Comparison of ENCODE assay signal across 22 cellular contexts in the genomic region with DNA sequence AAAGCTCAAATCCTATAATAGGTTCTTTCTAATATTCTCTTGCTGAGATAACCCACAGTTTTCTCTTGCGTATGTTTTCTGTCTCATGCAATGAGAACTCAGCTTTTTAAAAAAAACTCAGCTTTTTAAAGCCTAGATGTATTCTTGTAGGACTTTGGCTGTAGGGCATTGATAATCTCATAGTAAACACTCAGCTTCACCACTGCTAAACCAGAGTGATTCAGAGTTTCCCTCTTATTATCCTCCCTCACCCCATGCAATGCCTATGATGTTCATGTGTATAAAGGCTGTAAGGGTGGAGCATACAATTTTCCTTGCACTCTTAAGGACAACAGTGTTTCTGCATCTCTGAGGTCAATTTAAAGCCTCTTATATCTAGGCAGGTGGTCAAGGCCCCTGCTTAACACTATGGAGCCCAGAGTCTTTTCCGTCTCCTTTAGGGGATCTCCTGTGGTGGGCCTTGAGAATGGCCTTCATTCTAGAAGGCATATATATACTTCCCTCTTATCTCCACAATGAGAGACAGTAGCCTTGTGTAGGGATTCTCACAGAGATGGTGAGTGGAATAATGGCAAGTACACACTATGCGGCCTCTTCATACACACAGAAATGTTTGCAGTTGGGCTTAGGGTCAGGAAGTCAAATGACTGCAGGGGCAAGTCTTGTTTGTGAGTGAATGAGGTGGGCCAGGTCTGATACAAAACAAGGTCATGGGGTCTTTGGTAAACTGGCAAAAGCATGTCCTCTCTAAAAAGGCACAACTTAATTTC.
"Had no signal": no experiment of that assay in that cellular context is flagged by ENCODE, and none has a peak within 500 bp of the region (broad histone marks: within the 10 kb centered on the region; RNA-seq: fewer than 3 reads in every experiment).

No MANE protein-coding gene starts in this region.

- H3K36me3 ChIP-seq: Peyer's patch had no signal

- H3K4me3 ChIP-seq: Peyer's patch had no signal

- ATAC-seq: activated CD4-positive, alpha-beta T cell treated with anti-CD3 and anti-CD28 coated beads for 36 hours; activated T-helper 17 cell treated with anti-CD3 and anti-CD28 coated beads, Interleukin-2, amount 50 U/mL, for 72 hours; T-helper 17 cell had no signal

- H3K27ac Mint-ChIP-seq: activated CD4-positive, alpha-beta memory T cell treated with anti-CD3 and anti-CD28 coated beads, Interleukin-2, amount 10 ng/mL, durations not matched to agents 7 days and 5 days; activated CD4-positive, alpha-beta T cell treated with anti-CD3 and anti-CD28 coated beads for 36 hours; activated naive CD4-positive, alpha-beta T cell treated with anti-CD3 and anti-CD28 coated beads for 36 hours; activated naive CD8-positive, alpha-beta T cell; activated T-helper 17 cell treated with anti-CD3 and anti-CD28 coated beads, Interleukin-2, amount 50 U/mL, for 72 hours; T-helper 17 cell had no signal

- H3K4me1 Mint-ChIP-seq: activated CD4-positive, alpha-beta memory T cell treated with anti-CD3 and anti-CD28 coated beads, Interleukin-2, amount 10 ng/mL, durations not matched to agents 7 days and 5 days; activated CD4-positive, alpha-beta T cell treated with anti-CD3 and anti-CD28 coated beads for 36 hours; activated T-helper 17 cell treated with anti-CD3 and anti-CD28 coated beads, Interleukin-2, amount 50 U/mL, for 72 hours had no signal

- DNase-seq: activated CD4-positive, alpha-beta memory T cell treated with anti-CD3 and anti-CD28 coated beads, Interleukin-2, amount 10 ng/mL, durations not matched to agents 7 days and 5 days; activated CD4-positive, alpha-beta T cell treated with anti-CD3 and anti-CD28 coated beads for 36 hours; activated CD4-positive, alpha-beta T cell treated with anti-CD3 and anti-CD28 coated beads, Interleukin-2, amount 50 U/mL, for 1 hour; activated CD4-positive, CD25-positive, alpha-beta regulatory T cell; activated gamma-delta T cell; activated naive CD4-positive, alpha-beta T cell treated with anti-CD3 and anti-CD28 coated beads for 36 hours; activated T-cell treated with anti-CD3 and anti-CD28 coated beads for 4 hours; activated T-cell treated with anti-CD3 and anti-CD28 coated beads, Interleukin-2, amount 50 U/mL, for 48 hours; anterior cingulate cortex; Karpas-422; NCI-H1105 treated with DMSO at 0.1 percent for 48 hours; NCI-H1436 treated with DMSO at 0.1 percent for 48 hours; NCI-H187; NCI-H2081; NCI-H446; NCI-H524; Peyer's patch; SHP77 treated with DMSO at 0.1 percent for 48 hours; T-helper 17 cell; T-helper 9 cell had no signal

- H3K36me3 Mint-ChIP-seq: activated naive CD8-positive, alpha-beta T cell had no signal

- H3K4me3 Mint-ChIP-seq: activated CD4-positive, alpha-beta memory T cell treated with anti-CD3 and anti-CD28 coated beads, Interleukin-2, amount 10 ng/mL, durations not matched to agents 7 days and 5 days; activated CD4-positive, alpha-beta T cell treated with anti-CD3 and anti-CD28 coated beads for 36 hours; activated naive CD4-positive, alpha-beta T cell treated with anti-CD3 and anti-CD28 coated beads for 36 hours; activated naive CD8-positive, alpha-beta T cell; activated T-helper 17 cell treated with anti-CD3 and anti-CD28 coated beads, Interleukin-2, amount 50 U/mL, for 72 hours; T-helper 17 cell had no signal

- H3K9me3 Mint-ChIP-seq: activated CD4-positive, alpha-beta memory T cell treated with anti-CD3 and anti-CD28 coated beads, Interleukin-2, amount 10 ng/mL, durations not matched to agents 7 days and 5 days; activated naive CD4-positive, alpha-beta T cell treated with anti-CD3 and anti-CD28 coated beads for 36 hours; activated T-helper 17 cell treated with anti-CD3 and anti-CD28 coated beads, Interleukin-2, amount 50 U/mL, for 72 hours had no signal

- H3K27ac ChIP-seq: Peyer's patch had no signal

- H3K9me3 ChIP-seq: Peyer's patch had no signal

- H3K27me3 ChIP-seq: Peyer's patch had no signal
